8 cellular contexts compared by ENCODE assay signal in the genomic region with DNA sequence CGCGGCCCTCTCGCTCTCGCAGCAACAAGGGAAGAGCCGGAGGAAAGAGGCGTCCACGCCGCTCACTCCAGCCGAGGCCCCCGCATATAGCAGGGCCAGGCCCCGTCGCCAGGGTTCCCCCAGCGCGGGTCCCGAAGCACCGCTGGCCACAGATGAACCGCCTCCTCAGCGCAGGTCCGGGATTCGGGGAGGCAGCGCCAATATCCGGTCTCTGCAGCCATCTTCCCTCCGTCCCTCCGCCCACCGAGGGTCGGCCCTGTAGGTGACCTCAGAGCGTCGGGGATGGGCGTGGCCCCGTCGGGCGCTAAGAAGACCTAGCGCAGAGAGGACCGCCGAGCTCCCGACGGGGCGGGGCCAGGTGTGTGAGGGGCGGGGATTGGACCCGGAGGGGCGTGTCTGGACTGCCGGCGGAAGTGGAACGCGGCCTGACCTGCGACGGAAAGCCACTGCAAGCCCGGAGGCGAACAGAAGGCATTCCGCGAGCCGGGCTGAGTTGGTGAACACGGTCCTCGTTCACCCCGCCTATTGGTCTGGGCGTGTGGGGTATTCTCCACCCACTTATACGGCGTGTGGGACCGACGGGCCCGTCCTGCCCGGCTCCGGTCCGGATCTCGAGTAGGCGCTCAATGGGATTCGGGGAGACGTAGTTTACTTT. TPM values are rescaled to one million over a fixed set of nuclear protein-coding genes. Genes with fewer than 3 reads are reported as not detected.
DNase-seq lines count a peak whose midpoint lies in the region; ATAC-seq, FAIRE-seq and TF ChIP-seq lines count a peak whose summit lies in the region.

No MANE protein-coding gene starts in this region.

- TF ChIP-seq EP300 in HepG2 (IDR thresholded peaks at IDR 0.05; ENCODE audit: low read depth in 2 of 2, low read length in 2 of 2): no peak
- TF ChIP-seq EP300 in HepG2 (CRISPR knock-in tag; IDR thresholded peaks at IDR 0.05; ENCODE audit: borderline replicate concordance): no peak; the same call in 1 of the 2 replicates

- peak overlapping the region; percentile 93 for H3K27ac ChIP-seq in HepG2 (ENCODE audit: extremely low read length, insufficient read depth, low read length)

- H3K4me2 ChIP-seq in HepG2 (ENCODE audit: low read depth, low read length): peak overlapping the region; percentile 86

- intact Hi-C loops in HepG2 (cut with micrococcal nuclease; ENCODE audit: unreplicated experiment): loop anchor here (1.0 to 5.0 kb wide), 4 partner anchors 27 to 136 kb away; partner anchors contain the start of genes MTHFS and ZFAND6

- BruUV-seq in HepG2 (replicated peaks; lab: Mats Ljungman, UMichigan): no TSS peak

- H3K4me1 ChIP-seq in HepG2 (ENCODE audit: insufficient read depth, low read length): peaks cover 24% of the 10 kb centered on the region

- peaks cover 13% of the 10 kb centered on the region for H3K9me3 ChIP-seq in HepG2 (ENCODE audit: low read length)

- DNase-seq in CD1c-positive myeloid dendritic cell (ENCODE audit: extremely low spot score) (peak; percentile 96), NCI-H748 treated with DMSO at 0.1 percent for 48 hours (lab: John Stamatoyannopoulos, UW) (peak; percentile 90), dermis blood vessel endothelial cell (peak; percentile 93), HepG2 (ENCODE audit: low spot score) (peak; percentile 93)
- DNase-seq in activated CD4-positive, alpha-beta T cell treated with anti-CD3 and anti-CD28 coated beads, Interleukin-2, amount 50 U/mL, for 4 hours: peak; percentile 95 to 97
- DNase-seq in stimulated activated CD4-positive, alpha-beta T cell treated with anti-CD3 and anti-CD28 coated beads, Interleukin-2, amount 100 ng/mL, for 48 hours: peak; percentile 99 to 100

- under 1% methylated on average over 20 of the region's 68 CpGs for WGBS in HepG2 (ENCODE audit: low lambda C conversion rate)

- peaks cover 2 to 4% of the 10 kb centered on the region in 2 experiments; a peak in 2 of 5 replicates for H3K36me3 ChIP-seq in HepG2 (replicated peaks in 1 of 2; ENCODE audit: control insufficient read depth in 1 of 2, insufficient read depth in 2 of 2, low read length in 2 of 2)

- H2AFZ ChIP-seq in HepG2 (ENCODE audit: low read length): peak overlapping the region; percentile 17

- in situ Hi-C loops in HepG2 (cut with HindIII; ENCODE audit: extremely low pct_ligation_motif_present, low pct_unique_long_range_greater_than_20kb): no loop called here

- peak overlapping the region; percentile 88 for H3K9ac ChIP-seq in HepG2 (ENCODE audit: insufficient read depth, low read depth, low read length)

- TF ChIP-seq CTCF in HepG2 (CRISPR knock-in tag; IDR thresholded peaks at IDR 0.05): peak; percentile 10; the same call in 1 of the 2 replicates

- peaks cover 27% of the 10 kb centered on the region for H3K79me2 ChIP-seq in HepG2 (ENCODE audit: insufficient read depth, low read length)

- POLR2A ChIA-PET in HepG2 (lab: Yijun Ruan, JAX): interaction anchor here (0.6 to 2.7 kb wide), 30 partner anchors 9 to 248 kb away, joined by 3 to 40 read pairs (median 5); partner anchors contain the start of genes MTHFS and ZFAND6

- peak; percentile 92 to 95 for TF ChIP-seq POLR2A in HepG2 (IDR thresholded peaks at IDR 0.05; ENCODE audit: insufficient read depth in 1 of 2, low read depth in 2 of 2, low read length in 2 of 2)

- no peaks in the 10 kb centered on the region for H4K20me1 ChIP-seq in HepG2 (ENCODE audit: insufficient read depth, low read length)

- FAIRE-seq in HepG2 (lab: Jason Lieb, UNC): peak; percentile 87

- H3K27me3 ChIP-seq in HepG2 (ENCODE audit: control insufficient read depth in 1 of 2, insufficient read depth in 2 of 2, low read length in 2 of 2): no peaks in the 10 kb centered on the region; a peak in 1 of 5 replicates

- CTCF ChIA-PET in HepG2 (lab: Yijun Ruan, JAX; ENCODE audit: low intra/inter-chr PET ratio, low total read pairs): interaction anchor here (1.2 kb wide), 1 partner anchor 69 kb away, joined by 3 read pairs; no protein-coding TSS in a partner anchor

- ATAC-seq in GM19397 (IDR thresholded peaks at IDR 0.05; ENCODE audit: unreplicated experiment): peak; percentile 94
- peak; percentile 90 for ATAC-seq in HG03565 (IDR thresholded peaks at IDR 0.05; ENCODE audit: unreplicated experiment)
- ATAC-seq in HepG2: peak; percentile 94

- TF ChIP-seq RAD21 in HepG2 (CRISPR knock-in tag; IDR thresholded peaks at IDR 0.05): 0 out of 2 replicates have a peak, but pooled peaks have one; percentile 10

- peak overlapping the region; percentile 92 to 99 (median 94) for H3K4me3 ChIP-seq in HepG2 (replicated peaks in 1 of 3; ENCODE audit: insufficient read depth in 1 of 3, low read depth in 2 of 3, low read length in 3 of 3)

TF ChIP-seq in HepG2, 621 proteins besides CTCF, POLR2A, EP300 and RAD21 (continues in another document):
- TF ChIP-seq, protein P1, sequence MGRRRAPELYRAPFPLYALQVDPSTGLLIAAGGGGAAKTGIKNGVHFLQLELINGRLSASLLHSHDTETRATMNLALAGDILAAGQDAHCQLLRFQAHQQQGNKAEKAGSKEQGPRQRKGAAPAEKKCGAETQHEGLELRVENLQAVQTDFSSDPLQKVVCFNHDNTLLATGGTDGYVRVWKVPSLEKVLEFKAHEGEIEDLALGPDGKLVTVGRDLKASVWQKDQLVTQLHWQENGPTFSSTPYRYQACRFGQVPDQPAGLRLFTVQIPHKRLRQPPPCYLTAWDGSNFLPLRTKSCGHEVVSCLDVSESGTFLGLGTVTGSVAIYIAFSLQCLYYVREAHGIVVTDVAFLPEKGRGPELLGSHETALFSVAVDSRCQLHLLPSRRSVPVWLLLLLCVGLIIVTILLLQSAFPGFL (CRISPR knock-in tag; IDR thresholded peaks at IDR 0.05): no peak
- TF ChIP-seq KAT8 (CRISPR knock-in tag; IDR thresholded peaks at IDR 0.05) (peak; percentile 84), KDM5B (CRISPR knock-in tag; IDR thresholded peaks at IDR 0.05; ENCODE audit: borderline replicate concordance) (peak; percentile 66; the same call in 1 of the 2 replicates), ZNF788 (CRISPR knock-in tag; IDR thresholded peaks at IDR 0.05; ENCODE audit: borderline replicate concordance) (no peak)

RNA-seq across cellular contexts. Expression of gene MTHFS, which starts 26.8 kb away (rescaled TPM):
- total RNA-seq in dermis blood vessel endothelial cell: 8.7 and 13.1 TPM in 2 replicates
- total RNA-seq in HepG2 (2016; rRNA removed; fragmentation: Illumina TruSeq; extraction: Trizol): 37.0 and 52.4 TPM in 2 replicates
- total RNA-seq in HepG2 (2016; cell fraction: cytosol; rRNA removed; fragmentation: Illumina TruSeq; extraction: Trizol; ENCODE audit: low read depth): 27.5 and 32.2 TPM in 2 replicates
- 35.9 and 52.4 TPM in 2 replicates for total RNA-seq in HepG2 (2016; cell fraction: insoluble cytoplasmic fraction; rRNA removed; fragmentation: Illumina TruSeq; extraction: Trizol)
- total RNA-seq in HepG2 (2016; cell fraction: membrane; rRNA removed; fragmentation: Illumina TruSeq; extraction: Trizol): 35.1 and 35.8 TPM in 2 replicates
- total RNA-seq in HepG2 (2016; cell fraction: nucleus; rRNA removed; fragmentation: Illumina TruSeq; extraction: Trizol): 20.8 and 21.2 TPM in 2 replicates
- polyA plus RNA-seq in HepG2 (2011; rRNA removed): 48.7 and 49.7 TPM in 2 replicates
- 51.7 and 69.8 TPM in 2 replicates for polyA plus RNA-seq in HepG2 (2011; cell fraction: cytosol; rRNA removed)
- polyA plus RNA-seq in HepG2 (2011; cell fraction: nucleus; rRNA removed): 17.3 and 18.6 TPM in 2 replicates
- 54.3 and 54.5 TPM in 2 replicates for polyA plus RNA-seq in HepG2 (2012)
- polyA plus RNA-seq in HepG2 (2016; cell fraction: cytosol; fragmentation: Illumina TruSeq; extraction: Trizol; ENCODE audit: low read depth): 37.9 and 57.9 TPM in 2 replicates
- 97.4 and 99.9 TPM in 2 replicates for polyA plus RNA-seq in HepG2 (2016; cell fraction: insoluble cytoplasmic fraction; fragmentation: Illumina TruSeq; extraction: Trizol; ENCODE audit: low read depth)
- 50.6 and 54.6 TPM in 2 replicates for polyA plus RNA-seq in HepG2 (2016; cell fraction: membrane; fragmentation: Illumina TruSeq; extraction: Trizol; ENCODE audit: low read depth)
- 42.9 and 44.8 TPM in 2 replicates for polyA plus RNA-seq in HepG2 (2016; cell fraction: nucleus; fragmentation: Illumina TruSeq; extraction: Trizol; ENCODE audit: insufficient read depth, low read depth)
- polyA minus RNA-seq in HepG2 (2011; rRNA and poly(A)+ RNA removed; ENCODE audit: low replicate concordance): 7.5 and 10.8 TPM in 2 replicates
- polyA minus RNA-seq in HepG2 (2011; cell fraction: cytosol; rRNA and poly(A)+ RNA removed): 17.3 and 20.8 TPM in 2 replicates
- 30.0 and 33.6 TPM in 2 replicates for polyA minus RNA-seq in HepG2 (2011; cell fraction: nucleus; rRNA and poly(A)+ RNA removed)

RNA-seq across cellular contexts. Expression of gene BCL2A1, which starts 47.4 kb away (rescaled TPM):
- total RNA-seq in dermis blood vessel endothelial cell: not detected in 2 replicates
- 0.31 and 0.97 TPM in 2 replicates for total RNA-seq in HepG2 (2016; rRNA removed; fragmentation: Illumina TruSeq; extraction: Trizol)
- total RNA-seq in HepG2 (2016; cell fraction: cytosol; rRNA removed; fragmentation: Illumina TruSeq; extraction: Trizol; ENCODE audit: low read depth): 0.30 and 0.44 TPM in 2 replicates
- 0.24 and 0.89 TPM in 2 replicates for total RNA-seq in HepG2 (2016; cell fraction: insoluble cytoplasmic fraction; rRNA removed; fragmentation: Illumina TruSeq; extraction: Trizol)
- total RNA-seq in HepG2 (2016; cell fraction: membrane; rRNA removed; fragmentation: Illumina TruSeq; extraction: Trizol): 0.31 TPM in 1 of 2 replicates, not detected in the other
- 0.53 TPM in 1 of 2 replicates, not detected in the other for total RNA-seq in HepG2 (2016; cell fraction: nucleus; rRNA removed; fragmentation: Illumina TruSeq; extraction: Trizol)
- 0.08 and 0.21 TPM in 2 replicates for polyA plus RNA-seq in HepG2 (2011; rRNA removed)
- 0.25 and 0.49 TPM in 2 replicates for polyA plus RNA-seq in HepG2 (2011; cell fraction: cytosol; rRNA removed)
- not detected in 2 replicates for polyA plus RNA-seq in HepG2 (2011; cell fraction: nucleus; rRNA removed)
- not detected in 2 replicates for polyA plus RNA-seq in HepG2 (2012)
- 0.27 and 0.36 TPM in 2 replicates for polyA plus RNA-seq in HepG2 (2016; cell fraction: cytosol; fragmentation: Illumina TruSeq; extraction: Trizol; ENCODE audit: low read depth)
- 0.25 and 0.56 TPM in 2 replicates for polyA plus RNA-seq in HepG2 (2016; cell fraction: insoluble cytoplasmic fraction; fragmentation: Illumina TruSeq; extraction: Trizol; ENCODE audit: low read depth)
- 0.29 and 0.38 TPM in 2 replicates for polyA plus RNA-seq in HepG2 (2016; cell fraction: membrane; fragmentation: Illumina TruSeq; extraction: Trizol; ENCODE audit: low read depth)
- polyA plus RNA-seq in HepG2 (2016; cell fraction: nucleus; fragmentation: Illumina TruSeq; extraction: Trizol; ENCODE audit: insufficient read depth, low read depth): not detected in 2 replicates
- 0.30 TPM in 1 of 2 replicates, not detected in the other for polyA minus RNA-seq in HepG2 (2011; rRNA and poly(A)+ RNA removed; ENCODE audit: low replicate concordance)
- not detected in 2 replicates for polyA minus RNA-seq in HepG2 (2011; cell fraction: cytosol; rRNA and poly(A)+ RNA removed)
- not detected in 2 replicates for polyA minus RNA-seq in HepG2 (2011; cell fraction: nucleus; rRNA and poly(A)+ RNA removed)

Comparison
In these comparisons a context has a peak if more than half of its experiments do, and no peak if none do; other contexts are left out.
1. Peak in every context shown above with its lines: DNase-seq, ATAC-seq, H3K4me3 ChIP-seq and H3K27ac ChIP-seq.